Comparison of ENCODE assay signal across 8 cellular contexts in the genomic region with DNA sequence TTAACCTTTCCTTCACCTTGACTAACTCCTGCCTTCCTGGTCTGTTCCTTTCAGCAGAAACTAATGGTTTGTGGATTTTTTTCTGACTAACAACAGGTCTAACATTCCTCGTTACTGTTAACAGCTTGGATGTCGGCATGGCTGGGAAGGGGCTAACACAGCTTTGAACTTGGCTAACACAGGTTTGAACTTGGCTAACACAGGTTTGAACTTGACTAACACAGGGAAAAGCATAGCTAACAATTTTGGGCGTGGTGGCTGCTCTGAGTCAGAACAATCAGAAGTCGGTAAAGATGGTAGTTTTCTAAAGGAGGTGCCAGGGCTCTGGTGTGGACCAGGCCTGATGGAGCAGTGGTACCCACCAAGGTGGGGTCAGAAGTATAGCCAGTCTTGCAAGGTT. TPM values are rescaled to one million over a fixed set of nuclear protein-coding genes. Genes with fewer than 3 reads are reported as not detected.
DNase-seq lines count a peak whose midpoint lies in the region; ATAC-seq, FAIRE-seq and TF ChIP-seq lines count a peak whose summit lies in the region.

No MANE protein-coding gene starts in this region.

- peak overlapping the region; percentile 92 for H3K4me3 ChIP-seq in A549
- H3K4me3 ChIP-seq in Jurkat, Clone E6-1 (ENCODE audit: low read length): peak overlapping the region; percentile 95

- no peak for DNase-seq in A549 (ENCODE audit: low read depth in 1 of 2, low spot score in 1 of 2)
- no peak for DNase-seq in Jurkat, Clone E6-1 (ENCODE audit: low read depth, low spot score)
- DNase-seq in activated naive CD8-positive, alpha-beta T cell treated with anti-CD3 and anti-CD28 coated beads for 36 hours: no peak
- peak; percentile 46 for DNase-seq in iris pigment epithelial cell (ENCODE audit: low read depth)
- DNase-seq in SKM-1 treated with dmso at 0.1 percent for 144 hours (lab: John Stamatoyannopoulos, UW; ENCODE audit: unreplicated experiment): no peak
- DNase-seq in NCI-H1048 (lab: John Stamatoyannopoulos, UW): no peak

- H3K27me3 Mint-ChIP-seq in activated naive CD8-positive, alpha-beta T cell treated with anti-CD3 and anti-CD28 coated beads for 36 hours: no peaks in the 10 kb centered on the region
- H3K27me3 Mint-ChIP-seq in stimulated activated naive CD8-positive, alpha-beta T cell treated with anti-CD3 and anti-CD28 coated beads, Interleukin-15, Interleukin-2, amounts not matched to agents 100 ng/mL and 50 ng/mL, for 24 hours: no peaks in the 10 kb centered on the region

- ATAC-seq in A549 (no peak), GM18517 (IDR thresholded peaks at IDR 0.05; ENCODE audit: unreplicated experiment) (no peak)

- H3K9me3 Mint-ChIP-seq in activated naive CD8-positive, alpha-beta T cell treated with anti-CD3 and anti-CD28 coated beads for 36 hours: no peaks in the 10 kb centered on the region
- no peaks in the 10 kb centered on the region for H3K9me3 Mint-ChIP-seq in stimulated activated naive CD8-positive, alpha-beta T cell treated with anti-CD3 and anti-CD28 coated beads, Interleukin-15, Interleukin-2, amounts not matched to agents 100 ng/mL and 50 ng/mL, for 24 hours

- peaks cover 13% of the 10 kb centered on the region for H3K36me3 Mint-ChIP-seq in activated naive CD8-positive, alpha-beta T cell treated with anti-CD3 and anti-CD28 coated beads for 36 hours
- peaks cover 19% of the 10 kb centered on the region for H3K36me3 Mint-ChIP-seq in stimulated activated naive CD8-positive, alpha-beta T cell treated with anti-CD3 and anti-CD28 coated beads, Interleukin-15, Interleukin-2, amounts not matched to agents 100 ng/mL and 50 ng/mL, for 24 hours (ENCODE audit: low read depth)

- peak overlapping the region; percentile 95 for H3K27ac Mint-ChIP-seq in activated naive CD8-positive, alpha-beta T cell treated with anti-CD3 and anti-CD28 coated beads for 36 hours
- peak overlapping the region; percentile 98 for H3K27ac Mint-ChIP-seq in stimulated activated naive CD8-positive, alpha-beta T cell treated with anti-CD3 and anti-CD28 coated beads, Interleukin-15, Interleukin-2, amounts not matched to agents 100 ng/mL and 50 ng/mL, for 24 hours

- FAIRE-seq in A549 (lab: Jason Lieb, UNC): no peak

- no peak for TF ChIP-seq POLR2A in A549 (IDR thresholded peaks at IDR 0.05; ENCODE audit: low read length)

- TF ChIP-seq EP300 in A549 (IDR thresholded peaks at IDR 0.05): no peak

- TF ChIP-seq CTCF in A549 (IDR thresholded peaks at IDR 0.05): no peak

- H3K9me3 ChIP-seq in A549: no peaks in the 10 kb centered on the region

- H3K4me1 Mint-ChIP-seq in activated naive CD8-positive, alpha-beta T cell treated with anti-CD3 and anti-CD28 coated beads for 36 hours: peaks cover 63% of the 10 kb centered on the region
- H3K4me1 Mint-ChIP-seq in stimulated activated naive CD8-positive, alpha-beta T cell treated with anti-CD3 and anti-CD28 coated beads, Interleukin-15, Interleukin-2, amounts not matched to agents 100 ng/mL and 50 ng/mL, for 24 hours (ENCODE audit: low read depth): peaks cover 87% of the 10 kb centered on the region

- H3K4me3 Mint-ChIP-seq in activated naive CD8-positive, alpha-beta T cell treated with anti-CD3 and anti-CD28 coated beads for 36 hours: peak overlapping the region; percentile 91
- H3K4me3 Mint-ChIP-seq in stimulated activated naive CD8-positive, alpha-beta T cell treated with anti-CD3 and anti-CD28 coated beads, Interleukin-15, Interleukin-2, amounts not matched to agents 100 ng/mL and 50 ng/mL, for 24 hours: peak overlapping the region; percentile 93

- POLR2A ChIA-PET in A549 (lab: Yijun Ruan, JAX): interaction anchor here (1.1 to 1.9 kb wide), 5 partner anchors 71 to 1128 kb away, joined by 3 to 6 read pairs (median 3); a partner anchor contains a TSS

- no peak for TF ChIP-seq RAD21 in A549 (conservative IDR thresholded peaks at IDR 0.05 in 1 of 2, IDR thresholded peaks at IDR 0.05 in 1 of 2)

- H3K4me1 ChIP-seq in A549: peaks cover 21% of the 10 kb centered on the region

- 0% methylated on average over 4 of the region's 4 CpGs for WGBS in A549 (ENCODE audit: missing lambda C conversion rate)

- H3K27ac ChIP-seq in A549: peak overlapping the region; percentile 98 to 99

- H3K4me2 ChIP-seq in A549: peak overlapping the region; percentile 96

- CTCF ChIA-PET in A549 (lab: Yijun Ruan, JAX): interaction anchor here (1.1 to 2.8 kb wide), 10 partner anchors 9 to 739 kb away, joined by 3 to 12 read pairs (median 3); no protein-coding TSS in a partner anchor

TF ChIP-seq in A549, 52 proteins besides CTCF, POLR2A, EP300 and RAD21 (continues in another document):
- no peak for TF ChIP-seq PHF8 (IDR thresholded peaks at IDR 0.05; ENCODE audit: borderline replicate concordance, low read depth)
- TF ChIP-seq NR3C1 (IDR thresholded peaks at IDR 0.05): no peak
- no peak for TF ChIP-seq EHF (CRISPR knock-in tag; IDR thresholded peaks at IDR 0.05)
- TF ChIP-seq MAZ (IDR thresholded peaks at IDR 0.05; ENCODE audit: borderline replicate concordance, low read depth, low read length): no peak
- TF ChIP-seq, protein P1, sequence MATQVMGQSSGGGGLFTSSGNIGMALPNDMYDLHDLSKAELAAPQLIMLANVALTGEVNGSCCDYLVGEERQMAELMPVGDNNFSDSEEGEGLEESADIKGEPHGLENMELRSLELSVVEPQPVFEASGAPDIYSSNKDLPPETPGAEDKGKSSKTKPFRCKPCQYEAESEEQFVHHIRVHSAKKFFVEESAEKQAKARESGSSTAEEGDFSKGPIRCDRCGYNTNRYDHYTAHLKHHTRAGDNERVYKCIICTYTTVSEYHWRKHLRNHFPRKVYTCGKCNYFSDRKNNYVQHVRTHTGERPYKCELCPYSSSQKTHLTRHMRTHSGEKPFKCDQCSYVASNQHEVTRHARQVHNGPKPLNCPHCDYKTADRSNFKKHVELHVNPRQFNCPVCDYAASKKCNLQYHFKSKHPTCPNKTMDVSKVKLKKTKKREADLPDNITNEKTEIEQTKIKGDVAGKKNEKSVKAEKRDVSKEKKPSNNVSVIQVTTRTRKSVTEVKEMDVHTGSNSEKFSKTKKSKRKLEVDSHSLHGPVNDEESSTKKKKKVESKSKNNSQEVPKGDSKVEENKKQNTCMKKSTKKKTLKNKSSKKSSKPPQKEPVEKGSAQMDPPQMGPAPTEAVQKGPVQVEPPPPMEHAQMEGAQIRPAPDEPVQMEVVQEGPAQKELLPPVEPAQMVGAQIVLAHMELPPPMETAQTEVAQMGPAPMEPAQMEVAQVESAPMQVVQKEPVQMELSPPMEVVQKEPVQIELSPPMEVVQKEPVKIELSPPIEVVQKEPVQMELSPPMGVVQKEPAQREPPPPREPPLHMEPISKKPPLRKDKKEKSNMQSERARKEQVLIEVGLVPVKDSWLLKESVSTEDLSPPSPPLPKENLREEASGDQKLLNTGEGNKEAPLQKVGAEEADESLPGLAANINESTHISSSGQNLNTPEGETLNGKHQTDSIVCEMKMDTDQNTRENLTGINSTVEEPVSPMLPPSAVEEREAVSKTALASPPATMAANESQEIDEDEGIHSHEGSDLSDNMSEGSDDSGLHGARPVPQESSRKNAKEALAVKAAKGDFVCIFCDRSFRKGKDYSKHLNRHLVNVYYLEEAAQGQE (IDR thresholded peaks at IDR 0.05): no peak
- TF ChIP-seq, protein P2, sequence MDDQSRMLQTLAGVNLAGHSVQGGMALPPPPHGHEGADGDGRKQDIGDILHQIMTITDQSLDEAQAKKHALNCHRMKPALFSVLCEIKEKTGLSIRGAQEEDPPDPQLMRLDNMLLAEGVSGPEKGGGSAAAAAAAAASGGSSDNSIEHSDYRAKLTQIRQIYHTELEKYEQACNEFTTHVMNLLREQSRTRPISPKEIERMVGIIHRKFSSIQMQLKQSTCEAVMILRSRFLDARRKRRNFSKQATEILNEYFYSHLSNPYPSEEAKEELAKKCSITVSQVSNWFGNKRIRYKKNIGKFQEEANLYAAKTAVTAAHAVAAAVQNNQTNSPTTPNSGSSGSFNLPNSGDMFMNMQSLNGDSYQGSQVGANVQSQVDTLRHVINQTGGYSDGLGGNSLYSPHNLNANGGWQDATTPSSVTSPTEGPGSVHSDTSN (IDR thresholded peaks at IDR 0.05): no peak
- no peak for TF ChIP-seq BHLHE40 (IDR thresholded peaks at IDR 0.05; ENCODE audit: low read depth, low read length)
- TF ChIP-seq TP53 (CRISPR knock-in tag; IDR thresholded peaks at IDR 0.05): no peak
- no peak for TF ChIP-seq GATA3 (IDR thresholded peaks at IDR 0.05; ENCODE audit: borderline replicate concordance)

RNA-seq across cellular contexts. Expression of a gene that starts 16.1 kb away (rescaled TPM):
- polyA plus RNA-seq in A549 (2011; rRNA removed): 2.2 and 3.1 TPM in 2 replicates
- polyA plus RNA-seq in A549 (2012; cell fraction: cytosol; rRNA removed): 0.36 and 0.48 TPM in 2 replicates
- polyA plus RNA-seq in A549 (2012; cell fraction: nucleus; rRNA removed): 2.7 and 4.2 TPM in 2 replicates
- 1.1 to 2.2 TPM (median 1.5 TPM) in 3 replicates for polyA plus RNA-seq in A549 (2017; fragmentation: RNase III; extraction: RNeasy Plus Mini Kit Qiagen cat#74134 plus additional on column Dnase treatment)
- 3.3 and 5.2 TPM in 2 replicates for polyA minus RNA-seq in A549 (2011; rRNA and poly(A)+ RNA removed)
- 5.9 TPM for polyA plus RNA-seq in Jurkat, Clone E6-1 (2012; ENCODE audit: insufficient read depth, insufficient read length)
- 1 to 10 TPM; 5.1 to 5.9 TPM for total RNA-seq in activated naive CD8-positive, alpha-beta T cell treated with anti-CD3 and anti-CD28 coated beads for 36 hours

RNA-seq across cellular contexts. Expression of a gene that starts 51.7 kb away (rescaled TPM):
- polyA plus RNA-seq in A549 (2011; rRNA removed) (not detected in 2 replicates), A549 (2017; fragmentation: RNase III; extraction: RNeasy Plus Mini Kit Qiagen cat#74134 plus additional on column Dnase treatment) (not detected in 3 replicates)
- not detected in 2 replicates for polyA plus RNA-seq in A549 (2012; cell fraction: cytosol; rRNA removed)
- not detected in 2 replicates for polyA plus RNA-seq in A549 (2012; cell fraction: nucleus; rRNA removed)
- polyA minus RNA-seq in A549 (2011; rRNA and poly(A)+ RNA removed): not detected in 2 replicates
- polyA plus RNA-seq in Jurkat, Clone E6-1 (2012; ENCODE audit: insufficient read depth, insufficient read length): not detected
- total RNA-seq in activated naive CD8-positive, alpha-beta T cell treated with anti-CD3 and anti-CD28 coated beads for 36 hours: not detected

RNA-seq across cellular contexts. Expression of a gene that starts 55.7 kb away (rescaled TPM):
- not detected in 2 replicates for polyA plus RNA-seq in A549 (2011; rRNA removed)
- polyA plus RNA-seq in A549 (2012; cell fraction: cytosol; rRNA removed): not detected in 2 replicates
- not detected in 2 replicates for polyA plus RNA-seq in A549 (2012; cell fraction: nucleus; rRNA removed)
- not detected in 3 replicates for polyA plus RNA-seq in A549 (2017; fragmentation: RNase III; extraction: RNeasy Plus Mini Kit Qiagen cat#74134 plus additional on column Dnase treatment)
- not detected in 2 replicates for polyA minus RNA-seq in A549 (2011; rRNA and poly(A)+ RNA removed)
- polyA plus RNA-seq in Jurkat, Clone E6-1 (2012; ENCODE audit: insufficient read depth, insufficient read length): not detected
- total RNA-seq in activated naive CD8-positive, alpha-beta T cell treated with anti-CD3 and anti-CD28 coated beads for 36 hours: not detected
